ENCODE assay signal across 1 cellular context in genomic region chr18:3268306-3268705, GRCh38.
TF ChIP-seq lines count a peak whose summit lies in the region.

No MANE protein-coding gene starts in this region.

TF ChIP-seq in IMR-90, 13 proteins besides CTCF, POLR2A, EP300 and RAD21:
- no peak for TF ChIP-seq CHD1 (IDR thresholded peaks at IDR 0.05; ENCODE audit: low read depth, low read length)
- TF ChIP-seq ELK1 (IDR thresholded peaks at IDR 0.05; ENCODE audit: borderline replicate concordance, low read depth, low read length): no peak
- no peak for TF ChIP-seq FOS (IDR thresholded peaks at IDR 0.05; ENCODE audit: low read depth, low read length)
- TF ChIP-seq, protein P1, sequence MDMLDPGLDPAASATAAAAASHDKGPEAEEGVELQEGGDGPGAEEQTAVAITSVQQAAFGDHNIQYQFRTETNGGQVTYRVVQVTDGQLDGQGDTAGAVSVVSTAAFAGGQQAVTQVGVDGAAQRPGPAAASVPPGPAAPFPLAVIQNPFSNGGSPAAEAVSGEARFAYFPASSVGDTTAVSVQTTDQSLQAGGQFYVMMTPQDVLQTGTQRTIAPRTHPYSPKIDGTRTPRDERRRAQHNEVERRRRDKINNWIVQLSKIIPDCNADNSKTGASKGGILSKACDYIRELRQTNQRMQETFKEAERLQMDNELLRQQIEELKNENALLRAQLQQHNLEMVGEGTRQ (IDR thresholded peaks at IDR 0.05; ENCODE audit: low read depth, low read length): no peak
- TF ChIP-seq RFX5 (IDR thresholded peaks at IDR 0.05; ENCODE audit: low read depth, low read length): no peak
- TF ChIP-seq NFE2L2 (IDR thresholded peaks at IDR 0.05; ENCODE audit: low read depth, low read length): no peak
- TF ChIP-seq MXI1 (IDR thresholded peaks at IDR 0.05; ENCODE audit: borderline replicate concordance, low read depth, low read length): no peak
- no peak for TF ChIP-seq BHLHE40 (IDR thresholded peaks at IDR 0.05; ENCODE audit: low read depth, low read length)
